2 cellular contexts compared by ENCODE assay signal in genomic region chr6:11650711-11651110, GRCh38.
TF ChIP-seq lines count a peak whose summit lies in the region.

No MANE protein-coding gene starts in this region.

TF ChIP-seq in SK-N-SH, 30 proteins besides CTCF, POLR2A, EP300 and RAD21 (continued from another document):
- TF ChIP-seq, protein P1, sequence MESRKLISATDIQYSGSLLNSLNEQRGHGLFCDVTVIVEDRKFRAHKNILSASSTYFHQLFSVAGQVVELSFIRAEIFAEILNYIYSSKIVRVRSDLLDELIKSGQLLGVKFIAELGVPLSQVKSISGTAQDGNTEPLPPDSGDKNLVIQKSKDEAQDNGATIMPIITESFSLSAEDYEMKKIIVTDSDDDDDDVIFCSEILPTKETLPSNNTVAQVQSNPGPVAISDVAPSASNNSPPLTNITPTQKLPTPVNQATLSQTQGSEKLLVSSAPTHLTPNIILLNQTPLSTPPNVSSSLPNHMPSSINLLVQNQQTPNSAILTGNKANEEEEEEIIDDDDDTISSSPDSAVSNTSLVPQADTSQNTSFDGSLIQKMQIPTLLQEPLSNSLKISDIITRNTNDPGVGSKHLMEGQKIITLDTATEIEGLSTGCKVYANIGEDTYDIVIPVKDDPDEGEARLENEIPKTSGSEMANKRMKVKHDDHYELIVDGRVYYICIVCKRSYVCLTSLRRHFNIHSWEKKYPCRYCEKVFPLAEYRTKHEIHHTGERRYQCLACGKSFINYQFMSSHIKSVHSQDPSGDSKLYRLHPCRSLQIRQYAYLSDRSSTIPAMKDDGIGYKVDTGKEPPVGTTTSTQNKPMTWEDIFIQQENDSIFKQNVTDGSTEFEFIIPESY (IDR thresholded peaks at IDR 0.05; ENCODE audit: borderline replicate concordance, low read depth): no peak
- TF ChIP-seq TAF1 (IDR thresholded peaks at IDR 0.05; ENCODE audit: borderline replicate concordance, low read depth, low read length) (no peak), GABPA (IDR thresholded peaks at IDR 0.05; ENCODE audit: low read depth) (no peak), FOXJ3 (CRISPR knock-in tag; IDR thresholded peaks at IDR 0.05) (no peak), POLR2AphosphoS5 (IDR thresholded peaks at IDR 0.05; ENCODE audit: low read depth, low read length) (no peak)
- TF ChIP-seq, protein P2, sequence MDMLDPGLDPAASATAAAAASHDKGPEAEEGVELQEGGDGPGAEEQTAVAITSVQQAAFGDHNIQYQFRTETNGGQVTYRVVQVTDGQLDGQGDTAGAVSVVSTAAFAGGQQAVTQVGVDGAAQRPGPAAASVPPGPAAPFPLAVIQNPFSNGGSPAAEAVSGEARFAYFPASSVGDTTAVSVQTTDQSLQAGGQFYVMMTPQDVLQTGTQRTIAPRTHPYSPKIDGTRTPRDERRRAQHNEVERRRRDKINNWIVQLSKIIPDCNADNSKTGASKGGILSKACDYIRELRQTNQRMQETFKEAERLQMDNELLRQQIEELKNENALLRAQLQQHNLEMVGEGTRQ (IDR thresholded peaks at IDR 0.05; ENCODE audit: borderline replicate concordance, low read depth, low read length): no peak

TF ChIP-seq in SK-N-SH treated with all-trans-retinoic acid at 6 μM for 48 hours, 23 proteins besides CTCF, POLR2A, EP300 and RAD21 (continued from another document):
- no peak for TF ChIP-seq ZC3H10 (CRISPR knock-in tag; IDR thresholded peaks at IDR 0.05)
- no peak for TF ChIP-seq PPARA (CRISPR knock-in tag; IDR thresholded peaks at IDR 0.05; ENCODE audit: borderline replicate concordance)
- TF ChIP-seq ZNF565 (CRISPR knock-in tag; conservative IDR thresholded peaks at IDR 0.05; ENCODE audit: low read depth): no peak
- no peak for TF ChIP-seq OSR1 (CRISPR knock-in tag; IDR thresholded peaks at IDR 0.05)
- no peak for TF ChIP-seq TOX (CRISPR knock-in tag; IDR thresholded peaks at IDR 0.05; ENCODE audit: borderline replicate concordance)
- TF ChIP-seq, protein P3, sequence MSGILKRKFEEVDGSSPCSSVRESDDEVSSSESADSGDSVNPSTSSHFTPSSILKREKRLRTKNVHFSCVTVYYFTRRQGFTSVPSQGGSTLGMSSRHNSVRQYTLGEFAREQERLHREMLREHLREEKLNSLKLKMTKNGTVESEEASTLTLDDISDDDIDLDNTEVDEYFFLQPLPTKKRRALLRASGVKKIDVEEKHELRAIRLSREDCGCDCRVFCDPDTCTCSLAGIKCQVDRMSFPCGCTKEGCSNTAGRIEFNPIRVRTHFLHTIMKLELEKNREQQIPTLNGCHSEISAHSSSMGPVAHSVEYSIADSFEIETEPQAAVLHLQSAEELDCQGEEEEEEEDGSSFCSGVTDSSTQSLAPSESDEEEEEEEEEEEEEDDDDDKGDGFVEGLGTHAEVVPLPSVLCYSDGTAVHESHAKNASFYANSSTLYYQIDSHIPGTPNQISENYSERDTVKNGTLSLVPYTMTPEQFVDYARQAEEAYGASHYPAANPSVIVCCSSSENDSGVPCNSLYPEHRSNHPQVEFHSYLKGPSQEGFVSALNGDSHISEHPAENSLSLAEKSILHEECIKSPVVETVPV (CRISPR knock-in tag; IDR thresholded peaks at IDR 0.05): no peak
- TF ChIP-seq ZNF8 (CRISPR knock-in tag; IDR thresholded peaks at IDR 0.05): no peak
